ENCODE assay signal across 8 cellular contexts in the genomic region with DNA sequence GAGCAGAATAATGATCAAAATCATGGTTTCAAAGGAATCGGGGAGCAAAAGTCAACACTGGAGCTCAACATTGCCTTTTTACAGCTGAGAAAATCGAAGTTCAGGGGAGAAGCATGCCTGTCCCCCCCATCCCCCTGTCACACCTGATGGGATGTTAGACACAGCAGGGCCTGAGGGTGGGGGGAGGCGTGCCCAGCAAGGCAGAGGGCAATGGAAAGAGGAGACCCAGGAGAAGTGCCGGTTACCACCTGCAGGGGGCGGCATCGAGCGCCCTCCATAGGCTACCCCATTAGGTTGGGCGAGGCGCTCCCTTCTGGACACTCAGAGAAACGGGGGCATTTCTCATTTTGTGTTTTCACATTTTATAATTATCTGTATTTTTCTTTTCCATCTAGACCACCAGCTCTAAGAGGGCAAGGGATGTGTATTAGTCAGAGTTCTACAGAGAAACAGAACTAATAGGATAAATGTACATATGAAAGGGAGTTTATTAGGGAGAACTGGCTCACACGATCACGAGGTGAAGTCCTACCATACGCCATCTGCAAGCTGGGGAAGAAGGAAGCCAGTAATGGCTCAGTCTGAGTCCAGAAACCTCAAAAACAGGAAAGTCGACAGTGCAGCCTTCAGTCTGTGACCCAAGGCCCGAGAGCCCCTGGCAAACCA.
DNase-seq lines count a peak whose midpoint lies in the region; ATAC-seq and TF ChIP-seq lines count a peak whose summit lies in the region.

No MANE protein-coding gene starts in this region.

- H3K27me3 ChIP-seq in breast epithelium (no peaks in the 10 kb centered on the region), osteoblast (ENCODE audit: insufficient read depth, low read length) (no peaks in the 10 kb centered on the region)

- H3K4me3 ChIP-seq in breast epithelium (no peak overlapping the region), cardiac fibroblast (replicated peaks in 1 of 2; ENCODE audit: low read depth in 2 of 2, low read length in 2 of 2) (no peak overlapping the region), osteoblast (ENCODE audit: insufficient read depth, low read length) (no peak overlapping the region)

- POLR2A ChIA-PET in MCF 10A (lab: Yijun Ruan, JAX), result no interaction called here

- no peak overlapping the region for H3K27ac ChIP-seq in breast epithelium
- H3K27ac ChIP-seq in osteoblast (ENCODE audit: low read depth, low read length), result no peak overlapping the region

- TF ChIP-seq CTCF in MCF 10A (IDR thresholded peaks at IDR 0.05; ENCODE audit: unreplicated experiment), result peak; percentile 67
- peak in 1 of 3 donors; percentile 17 for TF ChIP-seq CTCF in breast epithelium (IDR thresholded peaks at IDR 0.05)
- TF ChIP-seq CTCF in cardiac fibroblast (IDR thresholded peaks at IDR 0.05; ENCODE audit: low read depth, low read length), result peak; percentile 34
- peak; percentile 26 for TF ChIP-seq CTCF in osteoblast (IDR thresholded peaks at IDR 0.05; ENCODE audit: extremely low read depth, low read depth, low read length)

- BruUV-seq in MCF 10A (replicated peaks; lab: Mats Ljungman, UMichigan), result no TSS peak

- H3K36me3 ChIP-seq in breast epithelium, result no peaks in the 10 kb centered on the region
- H3K36me3 ChIP-seq in osteoblast (ENCODE audit: insufficient read depth, low read length), result no peaks in the 10 kb centered on the region

- H4K20me1 ChIP-seq in osteoblast (ENCODE audit: insufficient read depth, low read length), result no peaks in the 10 kb centered on the region

- H3K27ac Mint-ChIP-seq in MCF 10A (ENCODE audit: low read depth, unreplicated experiment), result no peak overlapping the region

- H3K27me3 Mint-ChIP-seq in MCF 10A (ENCODE audit: insufficient read depth, unreplicated experiment), result no peaks in the 10 kb centered on the region

- H3K4me2 ChIP-seq in osteoblast (ENCODE audit: insufficient read depth, low read length), result no peak overlapping the region

- intact Hi-C loops in MCF 10A (cut with micrococcal nuclease), result loop anchor here (5.0 kb wide), 1 partner anchor 267 kb away; no protein-coding TSS in a partner anchor
- intact Hi-C loops in breast epithelium (cut with DNase I; ENCODE audit: low total_unique reads), result no loop called here

- H3K4me1 ChIP-seq in breast epithelium (no peaks in the 10 kb centered on the region), osteoblast (ENCODE audit: insufficient read depth, low read length) (no peaks in the 10 kb centered on the region)

- H3K9me3 ChIP-seq in breast epithelium, result no peaks in the 10 kb centered on the region
- H3K9me3 ChIP-seq in osteoblast (ENCODE audit: low read depth, low read length), result no peaks in the 10 kb centered on the region

- no peaks in the 10 kb centered on the region for H3K9me3 Mint-ChIP-seq in MCF 10A (ENCODE audit: unreplicated experiment)

- peak; percentile 99 for ATAC-seq in GM21619 (IDR thresholded peaks at IDR 0.05; ENCODE audit: unreplicated experiment)

- H3K79me2 ChIP-seq in osteoblast (ENCODE audit: insufficient read depth, low read length), result no peaks in the 10 kb centered on the region

- CTCF ChIA-PET in MCF 10A (lab: Yijun Ruan, JAX), result interaction anchor here (0.6 to 1.8 kb wide), 7 partner anchors 11 to 255 kb away, joined by 3 to 10 read pairs (median 3); no protein-coding TSS in a partner anchor

- H3K4me3 Mint-ChIP-seq in MCF 10A (ENCODE audit: unreplicated experiment), result no peak overlapping the region

- H3K4me1 Mint-ChIP-seq in MCF 10A (ENCODE audit: insufficient read depth, unreplicated experiment), result no peaks in the 10 kb centered on the region

- TF ChIP-seq POLR2A in breast epithelium (IDR thresholded peaks at IDR 0.05), result no peak

- no peak overlapping the region for H2AFZ ChIP-seq in osteoblast (ENCODE audit: low read length)

- H3K36me3 Mint-ChIP-seq in MCF 10A (ENCODE audit: insufficient read depth, unreplicated experiment), result no peaks in the 10 kb centered on the region

- peak; percentile 74 for DNase-seq in MCF 10A (ENCODE audit: unreplicated experiment)
- no peak for DNase-seq in breast epithelium (ENCODE audit: low spot score in 2 of 2)
- DNase-seq in HT-29 (ENCODE audit: low spot score), result peak; percentile 82
- DNase-seq in T-helper 2 cell, result peak in 4 of 5 experiments; percentile 11 to 69 (median 20)
- peak in 1 of 2 donors; percentile 1 for DNase-seq in cardiac fibroblast (ENCODE audit: low read depth in 2 of 2)
- no peak for DNase-seq in osteoblast (ENCODE audit: insufficient read length, low spot score, missing footprints)
- no peak for DNase-seq in dedifferentiated amniotic fluid mesenchymal stem cell (ENCODE audit: extremely low spot score)

Comparison
In these comparisons a context has a peak if more than half of its experiments do, and no peak if none do; other contexts are left out.
1. DNase-seq: peak in MCF 10A (single experiment), HT-29 (single experiment) and T-helper 2 cell (4 of 5); none in breast epithelium (0 of 2), osteoblast (single experiment) and dedifferentiated amniotic fluid mesenchymal stem cell (single experiment).